Comparison of ENCODE assay signal across 9 cellular contexts in the genomic region with DNA sequence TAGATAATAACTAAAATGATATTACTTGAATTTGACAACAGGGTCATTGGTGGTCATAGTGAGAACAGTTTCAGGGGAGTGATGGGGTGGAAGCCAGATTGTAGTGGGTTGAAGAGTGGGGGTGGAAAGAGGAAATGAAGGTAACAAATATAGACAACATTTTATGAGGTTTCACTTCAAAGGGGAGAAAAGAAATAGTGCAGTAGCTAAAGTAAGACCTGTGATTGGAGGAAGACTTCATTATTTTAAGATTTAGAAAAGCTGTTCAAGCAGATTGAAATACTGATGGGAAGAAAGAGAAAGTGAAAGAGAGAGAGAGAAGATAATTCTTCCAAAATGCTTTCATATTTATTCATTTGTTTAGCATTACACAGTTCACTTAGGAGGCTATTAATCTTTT. TPM values are rescaled to one million over a fixed set of nuclear protein-coding genes. Genes with fewer than 3 reads are reported as not detected.
DNase-seq lines count a peak whose midpoint lies in the region; ATAC-seq and TF ChIP-seq lines count a peak whose summit lies in the region.
"Had no signal": no experiment of that assay in that cellular context is flagged by ENCODE, and none has a peak within 500 bp of the region (broad histone marks: within the 10 kb centered on the region; RNA-seq: fewer than 3 reads in every experiment).

No MANE protein-coding gene starts in this region.

- peak overlapping the region; percentile 61 for H3K27ac Mint-ChIP-seq in activated naive CD8-positive, alpha-beta T cell treated with anti-CD3 and anti-CD28 coated beads for 36 hours

- peak overlapping the region; percentile 19 for H3K4me3 Mint-ChIP-seq in activated naive CD8-positive, alpha-beta T cell treated with anti-CD3 and anti-CD28 coated beads for 36 hours

- ATAC-seq in GM18505 (IDR thresholded peaks at IDR 0.05; ENCODE audit: unreplicated experiment) (peak; percentile 80), GM21360 (IDR thresholded peaks at IDR 0.05; ENCODE audit: unreplicated experiment) (peak; percentile 77), HG03175 (IDR thresholded peaks at IDR 0.05; ENCODE audit: unreplicated experiment) (peak; percentile 90), GM19463 (IDR thresholded peaks at IDR 0.05; ENCODE audit: unreplicated experiment) (no peak)

- TF ChIP-seq POLR2A in GM18505 (IDR thresholded peaks at IDR 0.05; ENCODE audit: borderline replicate concordance, extremely low read depth, insufficient read depth, insufficient read length), result no peak

- H3K4me1 Mint-ChIP-seq in activated naive CD8-positive, alpha-beta T cell treated with anti-CD3 and anti-CD28 coated beads for 36 hours, result peaks cover 32% of the 10 kb centered on the region

- no peaks in the 10 kb centered on the region for H3K36me3 Mint-ChIP-seq in activated naive CD8-positive, alpha-beta T cell treated with anti-CD3 and anti-CD28 coated beads for 36 hours

- no peaks in the 10 kb centered on the region for H3K9me3 Mint-ChIP-seq in activated naive CD8-positive, alpha-beta T cell treated with anti-CD3 and anti-CD28 coated beads for 36 hours

- no peaks in the 10 kb centered on the region for H3K27me3 Mint-ChIP-seq in activated naive CD8-positive, alpha-beta T cell treated with anti-CD3 and anti-CD28 coated beads for 36 hours

- no peak for DNase-seq in activated naive CD8-positive, alpha-beta T cell treated with anti-CD3 and anti-CD28 coated beads for 36 hours
- DNase-seq in ureter (ENCODE audit: low spot score) (no peak), NCI-H526 (lab: John Stamatoyannopoulos, UW) (no peak), iPS-NIHi7 (ENCODE audit: extremely low spot score) (no peak)

RNA-seq across cellular contexts. Expression of a gene that starts 52.0 kb away (rescaled TPM):
- total RNA-seq in activated naive CD8-positive, alpha-beta T cell treated with anti-CD3 and anti-CD28 coated beads for 36 hours, result 10 to 100 TPM; 16.6 to 17.5 TPM
- 3.6 TPM for total RNA-seq in ureter
- total RNA-seq: chondrocyte had no signal
